Comparison of ENCODE assay signal across 11 cellular contexts in genomic region chr5:163434410-163434866, GRCh38. TPM values are rescaled to one million over a fixed set of nuclear protein-coding genes. Genes with fewer than 3 reads are reported as not detected.
DNase-seq lines count a peak whose midpoint lies in the region; ATAC-seq, FAIRE-seq and TF ChIP-seq lines count a peak whose summit lies in the region.
"Had no signal": no experiment of that assay in that cellular context is flagged by ENCODE, and none has a peak within 500 bp of the region (broad histone marks: within the 10 kb centered on the region; RNA-seq: fewer than 3 reads in every experiment).

No MANE protein-coding gene starts in this region.

- H3K4me1 ChIP-seq in PC-3 (ENCODE audit: insufficient read depth, low read length) (peaks cover 19% of the 10 kb centered on the region), endothelial cell of umbilical vein (ENCODE audit: control insufficient read depth, extremely low read depth, insufficient read depth, low read length) (peaks cover 12% of the 10 kb centered on the region)

- CTCF ChIA-PET in PC-3 (lab: Charles Lee) = no interaction called here
- CTCF ChIA-PET in endothelial cell of umbilical vein (lab: Charles Lee) = no interaction called here

- H3K4me2 ChIP-seq in PC-3 (ENCODE audit: low read length) (0 out of 2 replicates have a peak overlapping the region, but pooled peaks have one; percentile 7), endothelial cell of umbilical vein (ENCODE audit: insufficient read depth, low read length) (no peak overlapping the region)

- H3K9me3 ChIP-seq in PC-3 (ENCODE audit: low read length) = no peaks in the 10 kb centered on the region
- no peaks in the 10 kb centered on the region for H3K9me3 ChIP-seq in endothelial cell of umbilical vein (replicated peaks; ENCODE audit: control insufficient read depth, insufficient read depth, low read length)

- DNase-seq in ELR (ENCODE audit: low read depth) (peak; percentile 57), PC-3 (peak; percentile 59), endothelial cell of umbilical vein (ENCODE audit: low read depth, low spot score) (peak; percentile 80), non-pigmented ciliary epithelial cell (ENCODE audit: low read depth) (peak; percentile 42), NCI-H128 (lab: John Stamatoyannopoulos, UW; ENCODE audit: unreplicated experiment) (no peak), DMS153 treated with DMSO at 0.1 percent for 48 hours (lab: John Stamatoyannopoulos, UW; ENCODE audit: unreplicated experiment) (no peak)
- DNase-seq: activated T-cell treated with anti-CD3 and anti-CD28 coated beads, Interleukin-2, amount 50 U/mL, for 48 hours; MM.1S; NCI-H748 treated with DMSO at 0.1 percent for 48 hours had no signal

- POLR2A ChIA-PET in PC-3 (lab: Charles Lee; ENCODE audit: unreplicated experiment) (no interaction called here), endothelial cell of umbilical vein (lab: Charles Lee) (no interaction called here)

- no peak for TF ChIP-seq CTCF in PC-3 (conservative IDR thresholded peaks at IDR 0.05; ENCODE audit: low read depth, low read length)
- no peak for TF ChIP-seq CTCF in endothelial cell of umbilical vein (IDR thresholded peaks at IDR 0.05; ENCODE audit: extremely low read depth in 1 of 2, insufficient read depth in 1 of 2, low read depth in 1 of 2, low read length in 2 of 2)

- H3K9ac ChIP-seq in PC-3 (ENCODE audit: low read length) (no peak overlapping the region), endothelial cell of umbilical vein (replicated peaks; ENCODE audit: extremely low read depth, insufficient read depth, low read length) (no peak overlapping the region)

- H2AFZ ChIP-seq in PC-3 (ENCODE audit: low read length) (no peak overlapping the region), endothelial cell of umbilical vein (ENCODE audit: low read depth, low read length) (peak overlapping the region; percentile 5)

- intact Hi-C loops in PC-3 (cut with micrococcal nuclease) = no loop called here
- intact Hi-C loops in endothelial cell of umbilical vein (cut with micrococcal nuclease) = no loop called here

- no peak for TF ChIP-seq POLR2A in endothelial cell of umbilical vein (IDR thresholded peaks at IDR 0.05; ENCODE audit: low read depth, low read length)

- dilution Hi-C loops in endothelial cell of umbilical vein (cut with MboI; ENCODE audit: extremely low pct_ligation_motif_present, low sequenced_read_pairs) = no loop called here

- no peak overlapping the region for H3K4me3 ChIP-seq in PC-3 (ENCODE audit: low read length)
- H3K4me3 ChIP-seq in endothelial cell of umbilical vein (replicated peaks in 1 of 3; ENCODE audit: insufficient read depth in 1 of 3, low read depth in 1 of 3, low read length in 3 of 3) = no peak overlapping the region
- H3K4me3 ChIP-seq: coronary artery had no signal

- H3K9me2 ChIP-seq in PC-3 (replicated peaks; ENCODE audit: low read length) = no peaks in the 10 kb centered on the region

- H3K27ac ChIP-seq in PC-3 (ENCODE audit: low read length) (no peak overlapping the region; the same call in 1 of the 2 replicates), endothelial cell of umbilical vein (ENCODE audit: insufficient read depth, low read depth, low read length) (no peak overlapping the region)
- H3K27ac ChIP-seq: coronary artery had no signal

- H3K27me3 ChIP-seq in PC-3 (ENCODE audit: low read length) (no peaks in the 10 kb centered on the region), endothelial cell of umbilical vein (ENCODE audit: control insufficient read depth in 2 of 2, insufficient read depth in 2 of 2, low read length in 2 of 2) (peaks cover 3 to 10% of the 10 kb centered on the region in 2 experiments)

- H4K20me1 ChIP-seq in PC-3 (ENCODE audit: low read length) (peaks cover 11% of the 10 kb centered on the region), endothelial cell of umbilical vein (replicated peaks; ENCODE audit: control insufficient read depth, extremely low read depth, insufficient read depth, low read length) (peaks cover 3% of the 10 kb centered on the region)

- H3K36me3 ChIP-seq in PC-3 (ENCODE audit: low read depth, low read length) = peaks cover 4% of the 10 kb centered on the region; the same call in 1 of the 2 replicates
- peaks cover 0 to 5% of the 10 kb centered on the region in 2 experiments for H3K36me3 ChIP-seq in endothelial cell of umbilical vein (ENCODE audit: control insufficient read depth in 2 of 2, extremely low read depth in 1 of 2, insufficient read depth in 2 of 2, low read length in 2 of 2)

- H3F3A ChIP-seq in PC-3 (ENCODE audit: low read length, unreplicated experiment) = no peaks in the 10 kb centered on the region

- ATAC-seq in PC-3 (peak; percentile 6), HG02973 (IDR thresholded peaks at IDR 0.05; ENCODE audit: unreplicated experiment) (no peak)

- peaks cover 20% of the 10 kb centered on the region for H3K79me2 ChIP-seq in PC-3 (ENCODE audit: low read length)
- peaks cover 20% of the 10 kb centered on the region for H3K79me2 ChIP-seq in endothelial cell of umbilical vein (ENCODE audit: control insufficient read depth, insufficient read depth, low read length)

- FAIRE-seq in endothelial cell of umbilical vein (lab: Jason Lieb, UNC) = peak; percentile 76

- no TSS peak for BruUV-seq in PC-3 (replicated peaks; lab: Mats Ljungman, UMichigan)
- BruUV-seq in endothelial cell of umbilical vein (replicated peaks; lab: Mats Ljungman, UMichigan) = no TSS peak

- H3K9me1 ChIP-seq in endothelial cell of umbilical vein (replicated peaks; ENCODE audit: control insufficient read depth, extremely low read depth, insufficient read depth, low read length) = no peaks in the 10 kb centered on the region

TF ChIP-seq in endothelial cell of umbilical vein, 7 proteins besides CTCF, POLR2A, EP300 and RAD21:
- TF ChIP-seq FOS (IDR thresholded peaks at IDR 0.05; ENCODE audit: borderline replicate concordance, insufficient read depth, low read length) (no peak), JUN (IDR thresholded peaks at IDR 0.05; ENCODE audit: borderline replicate concordance, insufficient read depth, insufficient read length, low read depth) (peak; percentile 28), MYC (IDR thresholded peaks at IDR 0.05; ENCODE audit: low read depth, low read length) (no peak)

RNA-seq across cellular contexts. Expression of gene CCNG1, which starts 3.0 kb away (rescaled TPM):
- total RNA-seq in PC-3 (2014; rRNA removed) (60.9 and 70.0 TPM in 2 replicates), endothelial cell of umbilical vein (164 and 186 TPM in 2 replicates)
- 40.8 and 47.2 TPM in 2 replicates for polyA plus RNA-seq in endothelial cell of umbilical vein
- polyA plus RNA-seq in endothelial cell of umbilical vein (2011; cell fraction: cytosol; rRNA removed) = 91.0 and 109 TPM in 2 replicates
- 77.8 and 101 TPM in 2 replicates for polyA plus RNA-seq in endothelial cell of umbilical vein (2011; cell fraction: nucleus; rRNA removed)
- polyA plus RNA-seq in endothelial cell of umbilical vein (2012) = 203 and 286 TPM in 2 replicates
- 79.3 and 82.4 TPM in 2 replicates for polyA minus RNA-seq in endothelial cell of umbilical vein
- 56.9 TPM for polyA minus RNA-seq in endothelial cell of umbilical vein (2011; cell fraction: cytosol; rRNA and poly(A)+ RNA removed)
- 45.1 and 58.3 TPM in 2 replicates for polyA minus RNA-seq in endothelial cell of umbilical vein (2011; cell fraction: nucleus; rRNA and poly(A)+ RNA removed)

RNA-seq across cellular contexts. Expression of gene NUDCD2, which starts 25.5 kb away (rescaled TPM):
- total RNA-seq in PC-3 (2014; rRNA removed) = 28.3 and 31.2 TPM in 2 replicates
- 46.9 and 50.3 TPM in 2 replicates for total RNA-seq in endothelial cell of umbilical vein
- polyA plus RNA-seq in endothelial cell of umbilical vein = 2.4 and 3.9 TPM in 2 replicates
- 6.5 and 6.8 TPM in 2 replicates for polyA plus RNA-seq in endothelial cell of umbilical vein (2011; cell fraction: cytosol; rRNA removed)
- 4.1 and 5.5 TPM in 2 replicates for polyA plus RNA-seq in endothelial cell of umbilical vein (2011; cell fraction: nucleus; rRNA removed)
- 21.8 and 24.3 TPM in 2 replicates for polyA plus RNA-seq in endothelial cell of umbilical vein (2012)
- polyA minus RNA-seq in endothelial cell of umbilical vein = 1.7 and 4.0 TPM in 2 replicates
- 7.7 TPM for polyA minus RNA-seq in endothelial cell of umbilical vein (2011; cell fraction: cytosol; rRNA and poly(A)+ RNA removed)
- 3.3 and 5.9 TPM in 2 replicates for polyA minus RNA-seq in endothelial cell of umbilical vein (2011; cell fraction: nucleus; rRNA and poly(A)+ RNA removed)

RNA-seq across cellular contexts. Expression of gene HMMR, which starts 26.0 kb away (rescaled TPM):
- total RNA-seq in PC-3 (2014; rRNA removed) (44.8 and 74.6 TPM in 2 replicates), endothelial cell of umbilical vein (26.0 and 31.0 TPM in 2 replicates)
- polyA plus RNA-seq in endothelial cell of umbilical vein = 3.9 and 5.5 TPM in 2 replicates
- 9.5 and 11.6 TPM in 2 replicates for polyA plus RNA-seq in endothelial cell of umbilical vein (2011; cell fraction: cytosol; rRNA removed)
- polyA plus RNA-seq in endothelial cell of umbilical vein (2011; cell fraction: nucleus; rRNA removed) = 7.5 and 16.0 TPM in 2 replicates
- polyA plus RNA-seq in endothelial cell of umbilical vein (2012) = 9.5 and 25.6 TPM in 2 replicates
- polyA minus RNA-seq in endothelial cell of umbilical vein = 3.2 and 3.3 TPM in 2 replicates
- polyA minus RNA-seq in endothelial cell of umbilical vein (2011; cell fraction: cytosol; rRNA and poly(A)+ RNA removed) = 16.4 TPM
- 5.3 and 12.6 TPM in 2 replicates for polyA minus RNA-seq in endothelial cell of umbilical vein (2011; cell fraction: nucleus; rRNA and poly(A)+ RNA removed)

Comparison
In these comparisons a context has a peak if more than half of its experiments do, and no peak if none do; other contexts are left out.
1. DNase-seq: peak in ELR (single experiment), PC-3 (single experiment), endothelial cell of umbilical vein (single experiment) and non-pigmented ciliary epithelial cell (single experiment); none in NCI-H128 (single experiment) and DMS153 treated with DMSO at 0.1 percent for 48 hours (single experiment).